7 cellular contexts compared by ENCODE assay signal in the genomic region with DNA sequence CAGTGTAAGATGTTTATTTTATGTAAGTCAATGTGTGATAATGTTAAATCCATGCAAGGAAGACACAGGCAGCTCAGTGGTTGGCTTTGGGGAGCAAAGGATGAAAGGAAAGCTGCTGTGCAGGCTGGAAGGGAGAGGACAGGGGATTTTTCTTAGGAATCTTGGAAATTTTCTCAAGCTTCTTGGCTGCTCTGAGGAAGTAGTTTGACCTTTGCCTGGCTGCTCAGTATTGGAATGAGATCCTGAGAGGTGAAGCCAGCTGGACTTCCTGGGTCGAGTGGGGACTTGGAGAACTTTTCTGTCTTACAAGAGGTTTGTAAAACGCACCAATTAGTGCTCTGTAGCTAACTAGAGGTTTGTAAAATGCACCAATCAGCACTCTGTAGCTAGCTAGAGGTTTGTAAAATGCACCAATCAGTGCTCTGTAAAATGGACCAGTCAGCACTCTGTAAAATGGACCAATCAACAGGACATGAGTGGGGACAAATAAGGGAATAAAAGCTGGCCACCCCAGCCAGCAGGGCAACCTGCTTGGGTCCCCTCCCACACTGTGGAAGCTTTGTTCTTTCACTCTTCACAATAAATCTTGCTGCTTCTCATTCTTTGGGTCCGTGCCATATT.
DNase-seq lines count a peak whose midpoint lies in the region; ATAC-seq and TF ChIP-seq lines count a peak whose summit lies in the region.
"Not testable (repeated sequence)": the region's sequence is repeated elsewhere in the genome, so short reads cannot be mapped to it uniquely, and the experiment has no call there.

No MANE protein-coding gene starts in this region.

- H3K4me3 ChIP-seq in MG63, colonic mucosa: not testable (repeated sequence)

- not testable (repeated sequence) for H3K27ac ChIP-seq in colonic mucosa

- TF ChIP-seq CTCF in CD14-positive monocyte (IDR thresholded peaks at IDR 0.05); colonic mucosa (IDR thresholded peaks at IDR 0.05); nephron progenitor cell (IDR thresholded peaks at IDR 0.05): not testable (repeated sequence)

- not testable (repeated sequence) for H3K9me3 ChIP-seq in MG63, colonic mucosa

- DNase-seq in CD14-positive monocyte (ENCODE audit: low spot score); left colon; nephron progenitor cell: not testable (repeated sequence)
- peak; percentile 66 for DNase-seq in ELF-1 (ENCODE audit: low read depth, low spot score)
- DNase-seq in MG63 = peak; percentile 27
- DNase-seq in colonic mucosa = peak; percentile 38
- DNase-seq in renal cortical epithelial cell (ENCODE audit: low read depth) = peak; percentile 67

- peak overlapping the region in 6 of 7 donors; percentile 7 to 71 (median 43) for H3K27ac Mint-ChIP-seq in CD14-positive monocyte
- H3K27ac Mint-ChIP-seq in nephron progenitor cell = peak overlapping the region; percentile 78

- not testable (repeated sequence) for H3K9ac ChIP-seq in colonic mucosa (ENCODE audit: low read depth in 2 of 2, low read length in 2 of 2)

- H3K27me3 ChIP-seq in MG63, colonic mucosa: not testable (repeated sequence)

- intact Hi-C loops in CD14-positive monocyte (cut with micrococcal nuclease) = loop anchor here in 1 of 2 donors (10.0 kb wide), 1 partner anchor 487 kb away; no protein-coding TSS in a partner anchor
- intact Hi-C loops in colonic mucosa (cut with DNase I); left colon (cut with DNase I, micrococcal nuclease): not testable (repeated sequence)

- H3K4me1 ChIP-seq in colonic mucosa = not testable (repeated sequence)

- H3K4me1 Mint-ChIP-seq in CD14-positive monocyte (peaks cover 23% of the 10 kb centered on the region), nephron progenitor cell (peaks cover 71% of the 10 kb centered on the region)

- not testable (repeated sequence) for H3K9me3 Mint-ChIP-seq in CD14-positive monocyte, nephron progenitor cell

- not testable (repeated sequence) for H3K36me3 ChIP-seq in MG63, colonic mucosa

- not testable (repeated sequence) for H3K36me3 Mint-ChIP-seq in CD14-positive monocyte; nephron progenitor cell (ENCODE audit: low read depth)

- H3K4me3 Mint-ChIP-seq in CD14-positive monocyte, nephron progenitor cell: not testable (repeated sequence)

- H3K27me3 Mint-ChIP-seq in CD14-positive monocyte (ENCODE audit: low read depth in 3 of 3); nephron progenitor cell (ENCODE audit: low read depth, poor library complexity): not testable (repeated sequence)

- peak; percentile 43 for ATAC-seq in left colon
